8 cellular contexts compared by ENCODE assay signal in the genomic region with DNA sequence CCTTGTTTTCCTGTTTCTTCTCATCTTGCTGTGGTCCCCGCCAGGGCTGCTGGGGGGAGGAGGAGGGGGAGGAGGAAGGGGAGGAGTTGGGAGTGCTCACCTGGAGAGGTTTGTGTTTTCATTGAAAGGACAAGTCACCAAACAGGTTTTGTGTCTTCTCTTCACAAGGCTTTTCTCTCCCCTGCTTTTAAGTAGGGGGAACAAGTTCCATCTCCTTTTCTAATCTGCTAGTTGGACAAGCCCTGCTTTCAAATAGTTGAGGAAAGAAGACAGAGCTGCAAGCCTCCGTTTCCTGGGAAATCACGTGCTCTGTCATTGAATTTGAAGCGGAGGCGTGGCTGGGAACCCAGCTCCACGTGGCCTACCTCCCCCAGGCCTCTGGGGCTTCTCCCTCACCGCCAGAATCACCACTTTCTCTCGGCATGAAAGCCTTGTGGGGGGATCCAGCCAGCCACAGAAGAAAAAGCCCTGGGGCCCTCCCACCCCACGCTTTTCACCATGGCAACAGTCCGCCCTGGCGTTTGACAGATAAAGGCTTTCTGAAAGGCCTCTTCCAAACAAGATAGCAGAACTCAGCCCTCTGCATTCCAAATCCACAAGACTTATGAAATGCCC. TPM values are rescaled to one million over a fixed set of nuclear protein-coding genes. Genes with fewer than 3 reads are reported as not detected.
A peak's percentile ranks its signal among the peaks of the same experiment; 100 is the strongest.
DNase-seq lines count a peak whose midpoint lies in the region; ATAC-seq and TF ChIP-seq lines count a peak whose summit lies in the region.

No MANE protein-coding gene starts in this region.

- H3K9me3 Mint-ChIP-seq in GM23338 (no peaks in the 10 kb centered on the region), MCF 10A (ENCODE audit: unreplicated experiment) (no peaks in the 10 kb centered on the region)

- peaks cover 20% of the 10 kb centered on the region for H3K27me3 ChIP-seq in GM23338 (ENCODE audit: insufficient read depth)

- peak overlapping the region; percentile 61 for H2AFZ ChIP-seq in GM23338

- no peaks in the 10 kb centered on the region for H3K79me2 ChIP-seq in GM23338 (replicated peaks; ENCODE audit: insufficient read depth)

- peak overlapping the region; percentile 46 for H3K27ac ChIP-seq in GM23338 (ENCODE audit: low read depth)

- no TSS peak for BruUV-seq in MCF 10A (replicated peaks; lab: Mats Ljungman, UMichigan)

- H3K4me1 Mint-ChIP-seq in GM23338 (peaks cover 39% of the 10 kb centered on the region), MCF 10A (ENCODE audit: insufficient read depth, unreplicated experiment) (peaks cover 21% of the 10 kb centered on the region)

- H3K4me2 ChIP-seq in GM23338: peak overlapping the region; percentile 72

- H3K36me3 ChIP-seq in GM23338 (ENCODE audit: insufficient read depth): no peaks in the 10 kb centered on the region

- H3K36me3 Mint-ChIP-seq in GM23338 (ENCODE audit: low read depth) (no peaks in the 10 kb centered on the region), MCF 10A (ENCODE audit: insufficient read depth, unreplicated experiment) (peaks cover 9% of the 10 kb centered on the region)

- no peak for TF ChIP-seq CTCF in GM23338 (conservative IDR thresholded peaks at IDR 0.05; ENCODE audit: low read depth in 2 of 2)
- TF ChIP-seq CTCF in MCF 10A (IDR thresholded peaks at IDR 0.05; ENCODE audit: unreplicated experiment): no peak

- DNase-seq in GM23338 (ENCODE audit: low spot score) (peak; percentile 89), OCI-M1 (lab: John Stamatoyannopoulos, UW) (peak; percentile 99), MCF 10A (ENCODE audit: unreplicated experiment) (peak; percentile 77), left kidney (ENCODE audit: low read depth, low spot score) (peak; percentile 93), NCI-H774 (lab: John Stamatoyannopoulos, UW) (no peak), T-helper 9 cell (no peak)
- peak; percentile 6 for DNase-seq in stimulated activated CD8-positive, alpha-beta memory T cell treated with anti-CD3 and anti-CD28 coated beads, Interleukin-15, amount 100 ng/mL, for 24 hours (ENCODE audit: low read depth)

- POLR2A ChIA-PET in MCF 10A (lab: Yijun Ruan, JAX): interaction anchor here (1.9 to 2.6 kb wide), 4 partner anchors 10 to 50 kb away, joined by 4 to 19 read pairs (median 10); no protein-coding TSS in a partner anchor

- peaks cover 3% of the 10 kb centered on the region for H3K27me3 Mint-ChIP-seq in GM23338 (ENCODE audit: insufficient read depth, low read depth, poor library complexity)
- H3K27me3 Mint-ChIP-seq in MCF 10A (ENCODE audit: insufficient read depth, unreplicated experiment): no peaks in the 10 kb centered on the region

- H3K4me3 ChIP-seq in GM23338: peak overlapping the region; percentile 31

- CTCF ChIA-PET in MCF 10A (lab: Yijun Ruan, JAX): interaction anchor here (0.6 kb wide), 1 partner anchor 27 kb away, joined by 4 read pairs; no protein-coding TSS in a partner anchor

- ATAC-seq in GM23338: peak; percentile 48
- no peak for ATAC-seq in HG03139 (IDR thresholded peaks at IDR 0.05; ENCODE audit: unreplicated experiment)

- H3K4me1 ChIP-seq in GM23338 (ENCODE audit: insufficient read depth): peaks cover 30% of the 10 kb centered on the region

- no peaks in the 10 kb centered on the region for H3K9me2 ChIP-seq in GM23338 (ENCODE audit: insufficient read depth)

- intact Hi-C loops in MCF 10A (cut with micrococcal nuclease): no loop called here

- peak overlapping the region; percentile 60 for H3K4me3 Mint-ChIP-seq in GM23338
- H3K4me3 Mint-ChIP-seq in MCF 10A (ENCODE audit: unreplicated experiment): no peak overlapping the region

- H3F3A ChIP-seq in GM23338 (replicated peaks; ENCODE audit: low read depth): no peaks in the 10 kb centered on the region; the same call in none of the 2 replicates

- no peaks in the 10 kb centered on the region for H4K20me1 ChIP-seq in GM23338 (replicated peaks; ENCODE audit: insufficient read depth)

- peak overlapping the region; percentile 90 for H3K27ac Mint-ChIP-seq in GM23338
- peak overlapping the region; percentile 96 for H3K27ac Mint-ChIP-seq in MCF 10A (ENCODE audit: low read depth, unreplicated experiment)

TF ChIP-seq in GM23338, 12 proteins besides CTCF, POLR2A, EP300 and RAD21:
- no peak for TF ChIP-seq CREB1 (CRISPR knock-in tag; IDR thresholded peaks at IDR 0.05; ENCODE audit: low read depth)
- TF ChIP-seq, protein P1, sequence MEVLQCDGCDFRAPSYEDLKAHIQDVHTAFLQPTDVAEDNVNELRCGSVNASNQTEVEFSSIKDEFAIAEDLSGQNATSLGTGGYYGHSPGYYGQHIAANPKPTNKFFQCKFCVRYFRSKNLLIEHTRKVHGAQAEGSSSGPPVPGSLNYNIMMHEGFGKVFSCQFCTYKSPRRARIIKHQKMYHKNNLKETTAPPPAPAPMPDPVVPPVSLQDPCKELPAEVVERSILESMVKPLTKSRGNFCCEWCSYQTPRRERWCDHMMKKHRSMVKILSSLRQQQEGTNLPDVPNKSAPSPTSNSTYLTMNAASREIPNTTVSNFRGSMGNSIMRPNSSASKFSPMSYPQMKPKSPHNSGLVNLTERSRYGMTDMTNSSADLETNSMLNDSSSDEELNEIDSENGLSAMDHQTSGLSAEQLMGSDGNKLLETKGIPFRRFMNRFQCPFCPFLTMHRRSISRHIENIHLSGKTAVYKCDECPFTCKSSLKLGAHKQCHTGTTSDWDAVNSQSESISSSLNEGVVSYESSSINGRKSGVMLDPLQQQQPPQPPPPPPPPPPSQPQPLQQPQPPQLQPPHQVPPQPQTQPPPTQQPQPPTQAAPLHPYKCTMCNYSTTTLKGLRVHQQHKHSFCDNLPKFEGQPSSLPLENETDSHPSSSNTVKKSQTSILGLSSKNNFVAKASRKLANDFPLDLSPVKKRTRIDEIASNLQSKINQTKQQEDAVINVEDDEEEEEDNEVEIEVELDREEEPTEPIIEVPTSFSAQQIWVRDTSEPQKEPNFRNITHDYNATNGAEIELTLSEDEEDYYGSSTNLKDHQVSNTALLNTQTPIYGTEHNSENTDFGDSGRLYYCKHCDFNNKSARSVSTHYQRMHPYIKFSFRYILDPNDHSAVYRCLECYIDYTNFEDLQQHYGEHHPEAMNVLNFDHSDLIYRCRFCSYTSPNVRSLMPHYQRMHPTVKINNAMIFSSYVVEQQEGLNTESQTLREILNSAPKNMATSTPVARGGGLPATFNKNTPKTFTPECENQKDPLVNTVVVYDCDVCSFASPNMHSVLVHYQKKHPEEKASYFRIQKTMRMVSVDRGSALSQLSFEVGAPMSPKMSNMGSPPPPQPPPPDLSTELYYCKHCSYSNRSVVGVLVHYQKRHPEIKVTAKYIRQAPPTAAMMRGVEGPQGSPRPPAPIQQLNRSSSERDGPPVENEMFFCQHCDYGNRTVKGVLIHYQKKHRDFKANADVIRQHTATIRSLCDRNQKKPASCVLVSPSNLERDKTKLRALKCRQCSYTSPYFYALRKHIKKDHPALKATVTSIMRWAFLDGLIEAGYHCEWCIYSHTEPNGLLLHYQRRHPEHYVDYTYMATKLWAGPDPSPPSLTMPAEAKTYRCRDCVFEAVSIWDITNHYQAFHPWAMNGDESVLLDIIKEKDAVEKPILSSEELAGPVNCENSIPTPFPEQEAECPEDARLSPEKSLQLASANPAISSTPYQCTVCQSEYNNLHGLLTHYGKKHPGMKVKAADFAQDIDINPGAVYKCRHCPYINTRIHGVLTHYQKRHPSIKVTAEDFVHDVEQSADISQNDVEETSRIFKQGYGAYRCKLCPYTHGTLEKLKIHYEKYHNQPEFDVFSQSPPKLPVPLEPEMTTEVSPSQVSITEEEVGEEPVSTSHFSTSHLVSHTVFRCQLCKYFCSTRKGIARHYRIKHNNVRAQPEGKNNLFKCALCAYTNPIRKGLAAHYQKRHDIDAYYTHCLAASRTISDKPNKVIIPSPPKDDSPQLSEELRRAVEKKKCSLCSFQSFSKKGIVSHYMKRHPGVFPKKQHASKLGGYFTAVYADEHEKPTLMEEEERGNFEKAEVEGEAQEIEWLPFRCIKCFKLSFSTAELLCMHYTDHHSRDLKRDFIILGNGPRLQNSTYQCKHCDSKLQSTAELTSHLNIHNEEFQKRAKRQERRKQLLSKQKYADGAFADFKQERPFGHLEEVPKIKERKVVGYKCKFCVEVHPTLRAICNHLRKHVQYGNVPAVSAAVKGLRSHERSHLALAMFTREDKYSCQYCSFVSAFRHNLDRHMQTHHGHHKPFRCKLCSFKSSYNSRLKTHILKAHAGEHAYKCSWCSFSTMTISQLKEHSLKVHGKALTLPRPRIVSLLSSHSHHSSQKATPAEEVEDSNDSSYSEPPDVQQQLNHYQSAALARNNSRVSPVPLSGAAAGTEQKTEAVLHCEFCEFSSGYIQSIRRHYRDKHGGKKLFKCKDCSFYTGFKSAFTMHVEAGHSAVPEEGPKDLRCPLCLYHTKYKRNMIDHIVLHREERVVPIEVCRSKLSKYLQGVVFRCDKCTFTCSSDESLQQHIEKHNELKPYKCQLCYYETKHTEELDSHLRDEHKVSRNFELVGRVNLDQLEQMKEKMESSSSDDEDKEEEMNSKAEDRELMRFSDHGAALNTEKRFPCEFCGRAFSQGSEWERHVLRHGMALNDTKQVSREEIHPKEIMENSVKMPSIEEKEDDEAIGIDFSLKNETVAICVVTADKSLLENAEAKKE (CRISPR knock-in tag; IDR thresholded peaks at IDR 0.05): 0 out of 2 replicates have a peak, but pooled peaks have one; percentile 30

RNA-seq across cellular contexts. Expression of a gene that starts 51.5 kb away (rescaled TPM):
- total RNA-seq in GM23338 (2014; rRNA removed; shearing (Covaris generic)): 5.6 and 10.8 TPM in 2 replicates
- polyA plus RNA-seq in GM23338 (2016; fragmentation: Nextera tagmentation; extraction: Ambion mirVana): 3.7 and 4.2 TPM in 2 replicates
- 29.2 and 58.0 TPM in 2 replicates for total RNA-seq in MCF 10A (2022)

Comparison
In these comparisons a context has a peak if more than half of its experiments do, and no peak if none do; other contexts are left out.
1. DNase-seq: peak in GM23338 (single experiment), OCI-M1 (single experiment), MCF 10A (single experiment), left kidney (single experiment) and stimulated activated CD8-positive, alpha-beta memory T cell treated with anti-CD3 and anti-CD28 coated beads, Interleukin-15, amount 100 ng/mL, for 24 hours (single experiment); none in NCI-H774 (single experiment) and T-helper 9 cell (single experiment).